23 cellular contexts compared by ENCODE assay signal in the genomic region with DNA sequence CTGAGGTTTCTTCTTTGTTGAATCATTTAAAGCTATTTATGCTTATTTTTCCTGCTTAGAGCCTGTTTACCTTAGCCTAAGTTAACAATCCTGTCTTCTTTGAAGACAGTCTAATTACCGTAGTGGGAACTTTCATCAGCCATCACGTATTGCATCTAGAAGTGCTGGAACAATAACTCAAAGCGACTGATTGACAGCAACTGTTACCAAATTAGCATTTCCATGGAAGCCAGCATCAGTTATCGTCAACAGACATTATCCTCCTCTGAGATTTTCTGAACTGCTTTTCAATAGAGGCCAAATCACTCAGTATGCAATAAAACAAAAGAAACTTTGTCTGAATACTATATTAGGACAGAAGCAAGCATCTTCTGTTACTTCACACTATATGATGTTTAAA.
"Had no signal": no experiment of that assay in that cellular context is flagged by ENCODE, and none has a peak within 500 bp of the region (broad histone marks: within the 10 kb centered on the region; RNA-seq: fewer than 3 reads in every experiment).

No MANE protein-coding gene starts in this region.

- H3K36me3 Mint-ChIP-seq: activated naive CD4-positive, alpha-beta T cell treated with anti-CD3 and anti-CD28 coated beads, Interleukin-2, amount 50 U/mL, for 24 hours; memory B cell; natural killer cell treated with Interleukin-12 subunit alpha and Interleukin-12 subunit beta and Interleukin-15 and Interleukin-18, amount 100 ng/mL, for 72 hours; stimulated activated naive B cell treated with anti-CD40 and anti-IgM and Interleukin-4, amounts not matched to agents 10 μg/mL and 1 μg/mL and 100 μg/mL, for 72 hours had no signal

- H3K79me2 ChIP-seq: hepatocyte had no signal

- ATAC-seq: esophagus mucosa; natural killer cell treated with Interleukin-12 subunit alpha and Interleukin-12 subunit beta and Interleukin-15 and Interleukin-18, amount 100 ng/mL, for 72 hours; stimulated activated naive B cell treated with anti-CD40 and anti-IgM and Interleukin-4, amounts not matched to agents 10 μg/mL and 1 μg/mL and 100 μg/mL, for 72 hours had no signal

- H3K27me3 ChIP-seq: hepatocyte, testis, vagina had no signal

- H3K36me3 ChIP-seq: vagina, WERI-Rb-1 had no signal

- H3K4me1 ChIP-seq: testis, vagina had no signal

- H3K27me3 Mint-ChIP-seq: activated CD4-positive, alpha-beta T cell treated with anti-CD3 and anti-CD28 coated beads, Interleukin-2, amount 10 ng/mL, durations not matched to agents 7 days and 5 days; activated naive CD4-positive, alpha-beta T cell treated with anti-CD3 and anti-CD28 coated beads, Interleukin-2, amount 50 U/mL, for 24 hours; memory B cell; natural killer cell treated with Interleukin-12 subunit alpha and Interleukin-12 subunit beta and Interleukin-15 and Interleukin-18, amount 100 ng/mL, for 72 hours; stimulated activated naive B cell treated with anti-CD40 and anti-IgM and Interleukin-4, amounts not matched to agents 10 μg/mL and 1 μg/mL and 100 μg/mL, for 72 hours had no signal

- H3K4me3 Mint-ChIP-seq: activated CD4-positive, alpha-beta T cell treated with anti-CD3 and anti-CD28 coated beads, Interleukin-2, amount 10 ng/mL, durations not matched to agents 7 days and 5 days; activated naive CD4-positive, alpha-beta T cell treated with anti-CD3 and anti-CD28 coated beads, Interleukin-2, amount 50 U/mL, for 24 hours; memory B cell; natural killer cell treated with Interleukin-12 subunit alpha and Interleukin-12 subunit beta and Interleukin-15 and Interleukin-18, amount 100 ng/mL, for 72 hours; stimulated activated naive B cell treated with anti-CD40 and anti-IgM and Interleukin-4, amounts not matched to agents 10 μg/mL and 1 μg/mL and 100 μg/mL, for 72 hours had no signal

- H3K4me3 ChIP-seq: hepatocyte, testis, vagina had no signal

- H2AFZ ChIP-seq: hepatocyte had no signal

- DNase-seq: activated CD4-positive, alpha-beta T cell treated with anti-CD3 and anti-CD28 coated beads, Interleukin-2, amount 10 ng/mL, durations not matched to agents 7 days and 5 days; activated CD4-positive, CD25-positive, alpha-beta regulatory T cell treated with anti-CD3 and anti-CD28 coated beads, Interleukin-2, amount 50 U/mL, for 72 hours; activated gamma-delta T cell treated with Interleukin-2 at 50 U/mL for 16 hours; activated T-cell treated with anti-CD3 and anti-CD28 coated beads, Interleukin-2, amount 50 U/mL, for 1 hour; anterior cingulate cortex; central memory CD4-positive, alpha-beta T cell; dermis blood vessel endothelial cell; effector CD8-positive, alpha-beta T cell; foreskin melanocyte; glutamatergic neuron; occipital lobe; stimulated activated CD4-positive, alpha-beta T cell treated with anti-CD3 and anti-CD28 coated beads, Interleukin-2, amount 100 ng/mL, for 48 hours; stimulated activated CD8-positive, alpha-beta memory T cell treated with anti-CD3 and anti-CD28 coated beads, Interleukin-4, amount 100 ng/mL, for 48 hours; stimulated activated naive B cell treated with anti-CD40 and anti-IgM and Interleukin-4, amounts not matched to agents 10 μg/mL and 1 μg/mL and 100 μg/mL, for 72 hours; testis; trophoblast cell; WERI-Rb-1 had no signal

- H3K27ac ChIP-seq: hepatocyte, testis, vagina, WERI-Rb-1 had no signal

- H3K9me3 ChIP-seq: testis, vagina had no signal

- H3K4me1 Mint-ChIP-seq: activated CD4-positive, alpha-beta T cell treated with anti-CD3 and anti-CD28 coated beads, Interleukin-2, amount 10 ng/mL, durations not matched to agents 7 days and 5 days; activated naive CD4-positive, alpha-beta T cell treated with anti-CD3 and anti-CD28 coated beads, Interleukin-2, amount 50 U/mL, for 24 hours; memory B cell; stimulated activated naive B cell treated with anti-CD40 and anti-IgM and Interleukin-4, amounts not matched to agents 10 μg/mL and 1 μg/mL and 100 μg/mL, for 72 hours had no signal

- H3K9me3 Mint-ChIP-seq: activated CD4-positive, alpha-beta T cell treated with anti-CD3 and anti-CD28 coated beads, Interleukin-2, amount 10 ng/mL, durations not matched to agents 7 days and 5 days had no signal

- H3K4me2 ChIP-seq: hepatocyte had no signal

- H3K27ac Mint-ChIP-seq: activated CD4-positive, alpha-beta T cell treated with anti-CD3 and anti-CD28 coated beads, Interleukin-2, amount 10 ng/mL, durations not matched to agents 7 days and 5 days; activated naive CD4-positive, alpha-beta T cell treated with anti-CD3 and anti-CD28 coated beads, Interleukin-2, amount 50 U/mL, for 24 hours; memory B cell; natural killer cell treated with Interleukin-12 subunit alpha and Interleukin-12 subunit beta and Interleukin-15 and Interleukin-18, amount 100 ng/mL, for 72 hours; stimulated activated naive B cell treated with anti-CD40 and anti-IgM and Interleukin-4, amounts not matched to agents 10 μg/mL and 1 μg/mL and 100 μg/mL, for 72 hours had no signal
